In genomic region chr10:68876246-68876918, GRCh38 we compare ENCODE assay signal across 1 cellular context.
A peak's percentile ranks its signal among the peaks of the same experiment; 100 is the strongest.
TF ChIP-seq lines count a peak whose summit lies in the region.

No MANE protein-coding gene starts in this region.

TF ChIP-seq in HepG2, 621 proteins besides CTCF, POLR2A, EP300 and RAD21 (continued from another document and continues in another):
- TF ChIP-seq, protein P1, sequence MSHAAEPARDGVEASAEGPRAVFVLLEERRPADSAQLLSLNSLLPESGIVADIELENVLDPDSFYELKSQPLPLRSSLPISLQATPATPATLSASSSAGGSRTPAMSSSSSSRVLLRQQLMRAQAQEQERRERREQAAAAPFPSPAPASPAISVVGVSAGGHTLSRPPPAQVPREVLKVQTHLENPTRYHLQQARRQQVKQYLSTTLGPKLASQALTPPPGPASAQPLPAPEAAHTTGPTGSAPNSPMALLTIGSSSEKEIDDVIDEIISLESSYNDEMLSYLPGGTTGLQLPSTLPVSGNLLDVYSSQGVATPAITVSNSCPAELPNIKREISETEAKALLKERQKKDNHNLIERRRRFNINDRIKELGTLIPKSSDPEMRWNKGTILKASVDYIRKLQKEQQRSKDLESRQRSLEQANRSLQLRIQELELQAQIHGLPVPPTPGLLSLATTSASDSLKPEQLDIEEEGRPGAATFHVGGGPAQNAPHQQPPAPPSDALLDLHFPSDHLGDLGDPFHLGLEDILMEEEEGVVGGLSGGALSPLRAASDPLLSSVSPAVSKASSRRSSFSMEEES (CRISPR knock-in tag; IDR thresholded peaks at IDR 0.05), result peak; percentile 58; the same call in 1 of the 2 replicates
- TF ChIP-seq SP1 (IDR thresholded peaks at IDR 0.05) (no peak), SP1 (CRISPR knock-in tag; IDR thresholded peaks at IDR 0.05) (no peak), ZSCAN22 (CRISPR knock-in tag; IDR thresholded peaks at IDR 0.05) (no peak), ZNF788 (CRISPR knock-in tag; IDR thresholded peaks at IDR 0.05; ENCODE audit: borderline replicate concordance) (peak; percentile 66; the same call in 1 of the 2 replicates), CEBPG (CRISPR knock-in tag; IDR thresholded peaks at IDR 0.05) (peak; percentile 38; the same call in 1 of the 2 replicates), CBX5 (CRISPR knock-in tag; IDR thresholded peaks at IDR 0.05; ENCODE audit: borderline replicate concordance) (peak; percentile 78; the same call in 1 of the 2 replicates), SP2 (CRISPR knock-in tag; IDR thresholded peaks at IDR 0.05) (no peak), MLX (CRISPR knock-in tag; IDR thresholded peaks at IDR 0.05) (peak; percentile 75), ZNF7 (CRISPR knock-in tag; IDR thresholded peaks at IDR 0.05) (no peak), EHMT2 (IDR thresholded peaks at IDR 0.05; ENCODE audit: borderline replicate concordance, low read depth, low read length) (0 out of 2 replicates have a peak, but pooled peaks have one; percentile 18), ZNF280B (CRISPR knock-in tag; IDR thresholded peaks at IDR 0.05; ENCODE audit: borderline replicate concordance) (no peak), PCBP2 (optimal IDR thresholded peaks at IDR 0.05; ENCODE audit: low read depth, low read length, poor library complexity, severe bottlenecking) (no peak), SPEN (CRISPR knock-in tag; IDR thresholded peaks at IDR 0.05; ENCODE audit: low read depth) (peak; percentile 56; the same call in 1 of the 2 replicates), ZNF18 (CRISPR knock-in tag; IDR thresholded peaks at IDR 0.05; ENCODE audit: insufficient replicate concordance) (no peak), ONECUT2 (CRISPR knock-in tag; IDR thresholded peaks at IDR 0.05) (no peak), AGO1 (IDR thresholded peaks at IDR 0.05; ENCODE audit: low read depth, low read length, poor library complexity, severe bottlenecking) (no peak), FOSL2 (CRISPR knock-in tag; IDR thresholded peaks at IDR 0.05) (peak; percentile 42), ZNF761 (CRISPR knock-in tag; conservative IDR thresholded peaks at IDR 0.05) (no peak), ZNF17 (CRISPR knock-in tag; IDR thresholded peaks at IDR 0.05) (no peak), ELF3 (CRISPR knock-in tag; IDR thresholded peaks at IDR 0.05) (peak; percentile 52; the same call in 1 of the 2 replicates), ZNF34 (CRISPR knock-in tag; IDR thresholded peaks at IDR 0.05; ENCODE audit: borderline replicate concordance) (no peak), ZNF280D (CRISPR knock-in tag; IDR thresholded peaks at IDR 0.05) (no peak; the same call in 1 of the 2 replicates), ZNF670 (CRISPR knock-in tag; IDR thresholded peaks at IDR 0.05; ENCODE audit: borderline replicate concordance) (peak; percentile 79; the same call in 1 of the 2 replicates), EZH2 (conservative IDR thresholded peaks at IDR 0.05; ENCODE audit: low read depth, low read length) (no peak), DMAP1 (CRISPR knock-in tag; IDR thresholded peaks at IDR 0.05) (0 out of 2 replicates have a peak, but pooled peaks have one; percentile 60), EED (CRISPR knock-in tag; IDR thresholded peaks at IDR 0.05) (no peak), HMG20A (CRISPR knock-in tag; IDR thresholded peaks at IDR 0.05; ENCODE audit: borderline replicate concordance) (peak; percentile 87; the same call in 1 of the 2 replicates), U2AF2 (IDR thresholded peaks at IDR 0.05; ENCODE audit: low read depth, low read length) (no peak), FOXA1 (IDR thresholded peaks at IDR 0.05) (peak; percentile 74; the same call in 1 of the 2 replicates), FOXA1 (CRISPR knock-in tag; IDR thresholded peaks at IDR 0.05) (peak; percentile 95), GRHL1 (CRISPR knock-in tag; conservative IDR thresholded peaks at IDR 0.05) (no peak), ZNF589 (CRISPR knock-in tag; conservative IDR thresholded peaks at IDR 0.05) (no peak), KLF11 (CRISPR knock-in tag; IDR thresholded peaks at IDR 0.05) (no peak), NFYB (CRISPR knock-in tag; IDR thresholded peaks at IDR 0.05) (no peak), ZNF12 (CRISPR knock-in tag; IDR thresholded peaks at IDR 0.05) (no peak), MEIS1 (CRISPR knock-in tag; IDR thresholded peaks at IDR 0.05; ENCODE audit: borderline replicate concordance) (peak; percentile 26; the same call in 1 of the 2 replicates), ZFP90 (CRISPR knock-in tag; IDR thresholded peaks at IDR 0.05; ENCODE audit: borderline replicate concordance) (0 out of 2 replicates have a peak, but pooled peaks have one; percentile 51), TSC22D2 (CRISPR knock-in tag; IDR thresholded peaks at IDR 0.05; ENCODE audit: borderline replicate concordance) (peak; percentile 51; the same call in 1 of the 2 replicates), KMT2B (CRISPR knock-in tag; IDR thresholded peaks at IDR 0.05) (peak; percentile 46; the same call in 1 of the 2 replicates), ZNF24 (IDR thresholded peaks at IDR 0.05) (no peak), SNAI1 (CRISPR knock-in tag; IDR thresholded peaks at IDR 0.05; ENCODE audit: borderline replicate concordance) (no peak), PITX1 (CRISPR knock-in tag; IDR thresholded peaks at IDR 0.05) (peak; percentile 91), GLI4 (CRISPR knock-in tag; IDR thresholded peaks at IDR 0.05; ENCODE audit: borderline replicate concordance) (no peak), ZBTB8A (CRISPR knock-in tag; IDR thresholded peaks at IDR 0.05; ENCODE audit: borderline replicate concordance, low read depth) (no peak), NR2F6 (IDR thresholded peaks at IDR 0.05) (peak; percentile 81), NR2F6 (CRISPR knock-in tag; IDR thresholded peaks at IDR 0.05) (peak; percentile 84), NFKB2 (CRISPR knock-in tag; IDR thresholded peaks at IDR 0.05; ENCODE audit: borderline replicate concordance) (no peak), RFXAP (CRISPR knock-in tag; IDR thresholded peaks at IDR 0.05; ENCODE audit: borderline replicate concordance) (0 out of 2 replicates have a peak, but pooled peaks have one; percentile 37), ZNF275 (CRISPR knock-in tag; IDR thresholded peaks at IDR 0.05; ENCODE audit: borderline replicate concordance) (no peak)
- TF ChIP-seq, protein P2, sequence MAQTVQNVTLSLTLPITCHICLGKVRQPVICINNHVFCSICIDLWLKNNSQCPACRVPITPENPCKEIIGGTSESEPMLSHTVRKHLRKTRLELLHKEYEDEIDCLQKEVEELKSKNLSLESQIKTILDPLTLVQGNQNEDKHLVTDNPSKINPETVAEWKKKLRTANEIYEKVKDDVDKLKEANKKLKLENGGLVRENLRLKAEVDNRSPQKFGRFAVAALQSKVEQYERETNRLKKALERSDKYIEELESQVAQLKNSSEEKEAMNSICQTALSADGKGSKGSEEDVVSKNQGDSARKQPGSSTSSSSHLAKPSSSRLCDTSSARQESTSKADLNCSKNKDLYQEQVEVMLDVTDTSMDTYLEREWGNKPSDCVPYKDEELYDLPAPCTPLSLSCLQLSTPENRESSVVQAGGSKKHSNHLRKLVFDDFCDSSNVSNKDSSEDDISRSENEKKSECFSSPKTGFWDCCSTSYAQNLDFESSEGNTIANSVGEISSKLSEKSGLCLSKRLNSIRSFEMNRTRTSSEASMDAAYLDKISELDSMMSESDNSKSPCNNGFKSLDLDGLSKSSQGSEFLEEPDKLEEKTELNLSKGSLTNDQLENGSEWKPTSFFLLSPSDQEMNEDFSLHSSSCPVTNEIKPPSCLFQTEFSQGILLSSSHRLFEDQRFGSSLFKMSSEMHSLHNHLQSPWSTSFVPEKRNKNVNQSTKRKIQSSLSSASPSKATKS (CRISPR knock-in tag; IDR thresholded peaks at IDR 0.05), result no peak
